8 cellular contexts compared by ENCODE assay signal in genomic region chr19:41225238-41226052, GRCh38. TPM values are rescaled to one million over a fixed set of nuclear protein-coding genes. Genes with fewer than 3 reads are reported as not detected.
A peak's percentile ranks its signal among the peaks of the same experiment; 100 is the strongest.
DNase-seq lines count a peak whose midpoint lies in the region; ATAC-seq, FAIRE-seq and TF ChIP-seq lines count a peak whose summit lies in the region.

No MANE protein-coding gene starts in this region.

- H3K4me3 Mint-ChIP-seq in WTC11, result peak overlapping the region; percentile 60

- no peak overlapping the region for H3K4me3 ChIP-seq in lung

- POLR2A ChIA-PET in WTC11 (lab: Charles Lee), result interaction anchor here (0.5 to 1.7 kb wide), 2 partner anchors 50 to 61 kb away, joined by 4 read pairs; no protein-coding TSS in a partner anchor

- no peak for FAIRE-seq in H54 (lab: Jason Lieb, UNC)

- peak overlapping the region; percentile 49 for H3K27ac Mint-ChIP-seq in WTC11

- no peaks in the 10 kb centered on the region for H3K9me3 Mint-ChIP-seq in WTC11

- H3K4me1 Mint-ChIP-seq in WTC11, result peaks cover 39% of the 10 kb centered on the region

- no peaks in the 10 kb centered on the region for H3K27me3 ChIP-seq in lung (ENCODE audit: control insufficient read depth, insufficient read depth)

- WGBS in lung, 2 donors, result 52 to 58% methylated on average over 28 to 29 of the region's 29 CpGs

- peaks cover 0 to 5% of the 10 kb centered on the region in 2 donors for H3K4me1 ChIP-seq in lung (ENCODE audit: control insufficient read depth in 2 of 2, insufficient read depth in 2 of 2, low read length in 2 of 2)

- peak; percentile 53 for ATAC-seq in WTC11
- peak; percentile 70 for ATAC-seq in lung (ENCODE audit: insufficient read depth, low FRiP score)
- no peak for ATAC-seq in GM21360 (IDR thresholded peaks at IDR 0.05; ENCODE audit: unreplicated experiment)
- ATAC-seq in GM21576 (IDR thresholded peaks at IDR 0.05; ENCODE audit: unreplicated experiment), result no peak
- no peak for ATAC-seq in HG03342 (IDR thresholded peaks at IDR 0.05; ENCODE audit: unreplicated experiment)

- no peaks in the 10 kb centered on the region for H3K27me3 Mint-ChIP-seq in WTC11 (ENCODE audit: low read depth)

- H3K27ac ChIP-seq in lung (ENCODE audit: low read depth in 1 of 2, low read length in 1 of 2), result peak overlapping the region; percentile 74 to 88

- CTCF ChIA-PET in WTC11 (lab: Charles Lee), result interaction anchor here (1.1 to 1.5 kb wide), 7 partner anchors 21 to 81 kb away, joined by 3 to 9 read pairs (median 7); partner anchors contain the start of gene HNRNPUL1

- no peak for TF ChIP-seq CTCF in WTC11 (IDR thresholded peaks at IDR 0.05)
- TF ChIP-seq CTCF in lung (IDR thresholded peaks at IDR 0.05; ENCODE audit: control extremely low read depth, extremely low read depth), result no peak

- no peaks in the 10 kb centered on the region for H3K36me3 ChIP-seq in lung (ENCODE audit: control insufficient read depth in 2 of 2, insufficient read depth in 2 of 2, low read length in 2 of 2)

- DNase-seq in H54 (ENCODE audit: insufficient read length, low spot score) (peak; percentile 92), WTC11 (ENCODE audit: low spot score) (peak; percentile 63), dermis blood vessel endothelial cell (peak; percentile 90), lung (ENCODE audit: low spot score) (peak; percentile 50)
- peak; percentile 9 to 44 for DNase-seq in stimulated activated CD8-positive, alpha-beta memory T cell treated with anti-CD3 and anti-CD28 coated beads, Interleukin-15, amount 100 ng/mL, for 4 hours (ENCODE audit: low read depth in 2 of 2)

- H3K36me3 Mint-ChIP-seq in WTC11, result peaks cover 9% of the 10 kb centered on the region

- TF ChIP-seq POLR2A in H54 (IDR thresholded peaks at IDR 0.05; ENCODE audit: low read depth, low read length), result no peak

- H3K9me3 ChIP-seq in lung (ENCODE audit: control insufficient read depth in 2 of 2, insufficient read depth in 1 of 2, low read length in 1 of 2), result no peaks in the 10 kb centered on the region

TF ChIP-seq in WTC11, 78 proteins besides CTCF, POLR2A, EP300 and RAD21:
- TF ChIP-seq IRF2 (CRISPR knock-in tag; IDR thresholded peaks at IDR 0.05; ENCODE audit: borderline replicate concordance, low read depth), result no peak
- peak; percentile 55; the same call in 1 of the 2 replicates for TF ChIP-seq ZNF281 (CRISPR knock-in tag; IDR thresholded peaks at IDR 0.05)

RNA-seq across cellular contexts. Expression of gene AXL, which starts 6.4 kb away (rescaled TPM):
- total RNA-seq in WTC11 (2021) (25.0 to 27.3 TPM (median 27.0 TPM) in 3 replicates), dermis blood vessel endothelial cell (11.2 and 90.9 TPM in 2 replicates), lung (10 to 100 TPM; 48.6 to 53.0 TPM)
- 10 to 100 TPM in 1 of 2 donors, 1 to 10 TPM in 1; 8.2 to 13.4 TPM for polyA plus RNA-seq in lung

RNA-seq across cellular contexts. Expression of gene CYP2S1, which starts 32.4 kb away (rescaled TPM):
- 173 to 191 TPM (median 188 TPM) in 3 replicates for total RNA-seq in WTC11 (2021)
- total RNA-seq in dermis blood vessel endothelial cell, result 0.68 and 0.88 TPM in 2 replicates
- 10 to 100 TPM in 1 of 2 donors, 1 to 10 TPM in 1; 9.7 to 13.2 TPM for total RNA-seq in lung
- polyA plus RNA-seq in lung, result 1 to 10 TPM; 5.2 to 5.4 TPM

RNA-seq across cellular contexts. Expression of gene HNRNPUL1, which starts 38.7 kb away (rescaled TPM):
- total RNA-seq in WTC11 (2021) (246 to 282 TPM (median 257 TPM) in 3 replicates), dermis blood vessel endothelial cell (63.3 and 171 TPM in 2 replicates), lung (100 to 1,000 TPM; 192 to 198 TPM)
- 10 to 100 TPM; 92.2 to 96.0 TPM for polyA plus RNA-seq in lung

Comparison
In these comparisons a context has a peak if more than half of its experiments do, and no peak if none do; other contexts are left out.
1. DNase-seq: peak in every context shown above with its lines; median percentile 92 in H54; 90 in dermis blood vessel endothelial cell; 63 in WTC11; 50 in lung; 26 in stimulated activated CD8-positive, alpha-beta memory T cell treated with anti-CD3 and anti-CD28 coated beads, Interleukin-15, amount 100 ng/mL, for 4 hours.
2. ATAC-seq: peak in WTC11 (single experiment) and lung (single experiment); none in GM21360 (single experiment), GM21576 (single experiment) and HG03342 (single experiment).
3. RNA of gene CYP2S1, which starts 32.4 kb away (total RNA-seq): 173 to 191 TPM in WTC11; 9.7 to 13.2 TPM in lung and 0.68 to 0.88 TPM in dermis blood vessel endothelial cell; every median in the first group is over 10 times any median in the second.